Comparison of ENCODE assay signal across 34 cellular contexts in the genomic region with DNA sequence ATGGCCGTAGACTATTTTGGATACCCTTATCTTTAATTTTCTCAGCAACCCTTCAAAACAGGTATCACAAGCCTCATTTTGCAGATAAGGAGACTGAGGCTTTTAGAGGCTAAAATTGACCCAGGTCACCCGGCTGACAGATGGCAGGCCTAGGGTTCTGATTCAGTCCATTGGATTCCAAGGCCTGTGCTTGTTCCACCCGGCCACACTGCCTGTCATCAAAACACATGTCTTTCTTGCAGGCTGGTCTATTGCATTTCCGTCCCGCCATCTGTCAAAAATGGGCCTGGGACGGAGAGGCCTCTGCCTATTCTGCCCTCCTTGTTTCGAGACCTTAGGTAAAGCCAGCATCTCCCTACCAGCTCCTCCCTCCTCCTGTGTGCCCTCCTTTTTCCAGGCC. TPM values are rescaled to one million over a fixed set of nuclear protein-coding genes. Genes with fewer than 3 reads are reported as not detected.
DNase-seq lines count a peak whose midpoint lies in the region; ATAC-seq, FAIRE-seq and TF ChIP-seq lines count a peak whose summit lies in the region.
"Had no signal": no experiment of that assay in that cellular context is flagged by ENCODE, and none has a peak within 500 bp of the region (broad histone marks: within the 10 kb centered on the region; RNA-seq: fewer than 3 reads in every experiment).

No MANE protein-coding gene starts in this region.

- WGBS in trophoblast cell (ENCODE audit: extremely low coverage, insufficient coverage, insufficient read length), result no CpG with 5 or more reads among the region's 7 CpGs
- 95% methylated on average over 7 of the region's 7 CpGs for WGBS in suprapubic skin

- H3K27ac ChIP-seq in right atrium auricular region (peak overlapping the region; percentile 77 to 93), coronary artery (peak overlapping the region; percentile 95 to 98), trophoblast cell (ENCODE audit: low read depth, low read length) (no peak overlapping the region), uterus (peak overlapping the region; percentile 11 to 68), suprapubic skin (no peak overlapping the region)

- DNase-seq in right atrium auricular region (ENCODE audit: low spot score) (no peak), Right ventricle myocardium superior (no peak), coronary artery (ENCODE audit: low spot score) (no peak), trophoblast cell (peak; percentile 56 to 59), uterus (no peak), suprapubic skin (ENCODE audit: low spot score in 2 of 2) (no peak), NCI-H2081 (lab: John Stamatoyannopoulos, UW) (no peak), GM12891 (ENCODE audit: insufficient read length, low spot score) (no peak)
- DNase-seq: ACHN; activated CD4-positive, alpha-beta memory T cell treated with anti-CD3 and anti-CD28 coated beads for 36 hours; activated CD8-positive, alpha-beta memory T cell treated with anti-CD3 and anti-CD28 coated beads, Interleukin-2, amount 50 U/mL, for 4 hours; activated naive CD4-positive, alpha-beta T cell treated with anti-CD3 and anti-CD28 coated beads, Interleukin-2, amount 10 ng/mL, durations not matched to agents 7 days and 5 days; amniotic stem cell; endodermal cell; esophagus squamous epithelium; foreskin melanocyte; GDM1; hippocampal formation; NCI-H1092 treated with DMSO at 0.1 percent for 48 hours; NCI-H187; NCI-H524 treated with DMSO at 0.1 percent for 48 hours; NK-92 treated with Interleukin-12 subunit alpha and Interleukin-12 subunit beta, amount 100 ng/mL, for 24 hours; stimulated activated CD4-positive, alpha-beta T cell treated with anti-CD3 and anti-CD28 coated beads, Interleukin-15, amount 100 ng/mL, for 24 hours; stimulated activated naive B cell treated with anti-CD40 and anti-IgM and Interleukin-4, amounts not matched to agents 10 μg/mL and 1 μg/mL and 100 μg/mL, for 72 hours had no signal

- no peak overlapping the region for H2BK12ac ChIP-seq in trophoblast cell (ENCODE audit: low read length)

- no peak overlapping the region for H2AFZ ChIP-seq in trophoblast cell (ENCODE audit: insufficient read depth, low read length, poor library complexity)

- H3K27me3 ChIP-seq in right atrium auricular region (no peaks in the 10 kb centered on the region), trophoblast cell (ENCODE audit: insufficient read depth, low read length) (no peaks in the 10 kb centered on the region), uterus (no peaks in the 10 kb centered on the region), suprapubic skin (no peaks in the 10 kb centered on the region)
- H3K27me3 ChIP-seq: esophagus squamous epithelium, SJSA1, tibial nerve had no signal

- intact Hi-C loops in Right ventricle myocardium superior (cut with DNase I) (no loop called here), uterus (cut with DNase I; ENCODE audit: low total_unique reads) (no loop called here)

- TF ChIP-seq EP300 in suprapubic skin (IDR thresholded peaks at IDR 0.05), result no peak

- no peak overlapping the region for H3K23ac ChIP-seq in trophoblast cell (ENCODE audit: low read length)

- no peak for TF ChIP-seq CTCF in right atrium auricular region (IDR thresholded peaks at IDR 0.05)
- TF ChIP-seq CTCF in coronary artery (IDR thresholded peaks at IDR 0.05), result no peak
- TF ChIP-seq CTCF in uterus (IDR thresholded peaks at IDR 0.05), result no peak
- no peak for TF ChIP-seq CTCF in suprapubic skin (IDR thresholded peaks at IDR 0.05)

- H3K36me3 ChIP-seq in right atrium auricular region (peaks cover 18% of the 10 kb centered on the region), trophoblast cell (ENCODE audit: control insufficient read depth in 1 of 2, insufficient read depth in 2 of 2, low read length in 2 of 2) (peaks cover 0 to 8% of the 10 kb centered on the region in 2 experiments), uterus (no peaks in the 10 kb centered on the region), suprapubic skin (no peaks in the 10 kb centered on the region)

- H3K9me3 ChIP-seq in right atrium auricular region (no peaks in the 10 kb centered on the region), trophoblast cell (ENCODE audit: insufficient read depth, low read depth, low read length) (no peaks in the 10 kb centered on the region), uterus (no peaks in the 10 kb centered on the region), suprapubic skin (no peaks in the 10 kb centered on the region)
- H3K9me3 ChIP-seq: esophagus squamous epithelium, SJSA1, tibial nerve had no signal

- no peak overlapping the region for H3K4me3 ChIP-seq in right atrium auricular region
- no peak overlapping the region for H3K4me3 ChIP-seq in coronary artery
- no peak overlapping the region for H3K4me3 ChIP-seq in trophoblast cell (ENCODE audit: low read depth, low read length)
- H3K4me3 ChIP-seq in uterus, result no peak overlapping the region
- no peak overlapping the region for H3K4me3 ChIP-seq in suprapubic skin
- H3K4me3 ChIP-seq: esophagus squamous epithelium, SJSA1, tibial nerve had no signal

- no peak overlapping the region for H2BK120ac ChIP-seq in trophoblast cell (ENCODE audit: insufficient read depth, low read length, poor library complexity)

- H2BK5ac ChIP-seq in trophoblast cell (ENCODE audit: low read depth, low read length, poor library complexity), result no peak overlapping the region

- H3K4ac ChIP-seq in trophoblast cell (ENCODE audit: low read depth, low read length), result no peak overlapping the region

- H3K4me2 ChIP-seq in trophoblast cell (ENCODE audit: low read length), result no peak overlapping the region

- no peak overlapping the region for H4K91ac ChIP-seq in trophoblast cell (ENCODE audit: low read depth, low read length)

- no peak for TF ChIP-seq POLR2A in uterus (IDR thresholded peaks at IDR 0.05)
- no peak for TF ChIP-seq POLR2A in suprapubic skin (IDR thresholded peaks at IDR 0.05)
- no peak for TF ChIP-seq POLR2A in GM12891 (IDR thresholded peaks at IDR 0.05; ENCODE audit: low read depth, low read length)

- H3K79me2 ChIP-seq in trophoblast cell (ENCODE audit: control insufficient read depth, insufficient read depth, low read length, poor library complexity), result peaks cover 3% of the 10 kb centered on the region

- no peak overlapping the region for H4K12ac ChIP-seq in trophoblast cell (ENCODE audit: low read depth, low read length)

- peaks cover 53% of the 10 kb centered on the region for H3K79me1 ChIP-seq in trophoblast cell (ENCODE audit: low read length)

- ATAC-seq in Right ventricle myocardium superior (ENCODE audit: poor library complexity), result no peak
- ATAC-seq: sciatic nerve; stimulated activated naive B cell treated with anti-CD40 and anti-IgM and Interleukin-4, amounts not matched to agents 10 μg/mL and 1 μg/mL and 100 μg/mL, for 72 hours had no signal

- no peak overlapping the region for H3K18ac ChIP-seq in trophoblast cell (ENCODE audit: low read length)

- H4K8ac ChIP-seq in trophoblast cell (ENCODE audit: low read depth, low read length), result no peak overlapping the region

- no peak for FAIRE-seq in GM12891 (lab: Jason Lieb, UNC)
- FAIRE-seq: H1, TTC549 had no signal

- H3K14ac ChIP-seq in trophoblast cell (ENCODE audit: low read length), result no peak overlapping the region

- peak overlapping the region; percentile 3 for H2AK5ac ChIP-seq in trophoblast cell (ENCODE audit: low read length)

- H3K9ac ChIP-seq in trophoblast cell (ENCODE audit: low read length), result no peak overlapping the region

- H3K4me1 ChIP-seq in right atrium auricular region (peaks cover 0 to 90% of the 10 kb centered on the region in 2 donors), trophoblast cell (ENCODE audit: control insufficient read depth in 1 of 2, insufficient read depth in 2 of 2, low read length in 2 of 2) (peaks cover 59 to 71% of the 10 kb centered on the region in 2 experiments), uterus (peaks cover 0 to 16% of the 10 kb centered on the region in 2 donors), suprapubic skin (peaks cover 33% of the 10 kb centered on the region)

TF ChIP-seq in GM12891, 5 proteins besides CTCF, POLR2A, EP300 and RAD21:
- no peak for TF ChIP-seq SPI1 (IDR thresholded peaks at IDR 0.05; ENCODE audit: low read depth, low read length)
- TF ChIP-seq PAX5 (IDR thresholded peaks at IDR 0.05; ENCODE audit: insufficient read depth, low read length, severe bottlenecking), result no peak
- no peak for TF ChIP-seq POU2F2 (IDR thresholded peaks at IDR 0.05; ENCODE audit: low read depth, low read length)
- TF ChIP-seq POLR2AphosphoS5 (IDR thresholded peaks at IDR 0.05; ENCODE audit: low read depth, low read length), result no peak
- no peak for TF ChIP-seq TAF1 (IDR thresholded peaks at IDR 0.05; ENCODE audit: low read depth, low read length)
TF ChIP-seq in GM12891: peak in this region for 0.

RNA-seq across cellular contexts. Expression of a gene that starts 8.1 kb away (rescaled TPM):
- total RNA-seq in right atrium auricular region, result 10 to 100 TPM; 45.5 to 48.9 TPM
- 56.2 TPM for total RNA-seq in Right ventricle myocardium superior
- 35.8 and 37.5 TPM in 2 replicates for polyA plus RNA-seq in trophoblast cell (2013)
- total RNA-seq in uterus, result 10 to 100 TPM in 2 of 4 donors, 1 to 10 TPM in 2; 3.2 to 68.1 (median 8.9) TPM
- 1 to 10 TPM; 3.3 to 9.1 (median 6.1) TPM for total RNA-seq in suprapubic skin
- polyA plus RNA-seq in GM12891 (2012; ENCODE audit: low read depth, missing spikeins), result 3.0 TPM

RNA-seq across cellular contexts. Expression of a gene that starts 9.1 kb away (rescaled TPM):
- total RNA-seq in right atrium auricular region, result 10 to 100 TPM; 31.8 to 32.2 TPM
- total RNA-seq in Right ventricle myocardium superior, result 155 TPM
- polyA plus RNA-seq in trophoblast cell (2013), result 0.15 and 0.31 TPM in 2 replicates
- 10 to 100 TPM in 1 of 4 donors, 1 to 10 TPM in 3; 2.4 to 43.8 (median 6.6) TPM for total RNA-seq in uterus
- total RNA-seq in suprapubic skin, result 10 to 100 TPM in 2 of 4 donors, 1 to 10 TPM in 2; 6.1 to 47.9 (median 10.9) TPM
- 0.06 TPM for polyA plus RNA-seq in GM12891 (2012; ENCODE audit: low read depth, missing spikeins)

RNA-seq across cellular contexts. Expression of a gene that starts 19.2 kb away (rescaled TPM):
- total RNA-seq in right atrium auricular region, result not detected
- total RNA-seq in Right ventricle myocardium superior, result not detected
- polyA plus RNA-seq in trophoblast cell (2013), result not detected in 2 replicates
- total RNA-seq in uterus, result 1 to 10 TPM in 1 of 4 donors, not detected in 3; 1.8 TPM
- total RNA-seq in suprapubic skin, result not detected
- not detected for polyA plus RNA-seq in GM12891 (2012; ENCODE audit: low read depth, missing spikeins)
- total RNA-seq: activated CD4-positive, alpha-beta memory T cell treated with anti-CD3 and anti-CD28 coated beads for 36 hours; activated T-helper 1 cell treated with anti-CD3 and anti-CD28 coated beads, Interleukin-12 subunit alpha, Interleukin-12 subunit beta, Interleukin-2, Interleukin-4 antibody, amounts not matched to agents 30 ng/mL and 10 ng/mL and 1 ng/mL, durations not matched to agents 14 hours and 24 hours and 36 hours; endodermal cell; esophagus squamous epithelium; H1; mesothelial cell of epicardium; neural crest cell; sciatic nerve; SJSA1; T-helper 1 cell treated with Interleukin-12 subunit alpha and Interleukin-12 subunit beta and Interleukin-4 antibody, amounts not matched to agents 30 ng/mL and 1 ng/mL, for 36 hours; tibial nerve had no signal
- polyA plus RNA-seq: BJ, H1 had no signal

RNA-seq across cellular contexts. Expression of a gene that starts 23.9 kb away (rescaled TPM):
- total RNA-seq in right atrium auricular region, result 1 to 10 TPM; 1.9 to 8.4 TPM
- total RNA-seq in Right ventricle myocardium superior, result 7.7 TPM
- polyA plus RNA-seq in trophoblast cell (2013), result 1.1 and 1.5 TPM in 2 replicates
- 10 to 100 TPM in 2 of 4 donors, 1 to 10 TPM in 2; 3.5 to 19.0 (median 9.3) TPM for total RNA-seq in uterus
- 1 to 10 TPM in 3 of 4 donors, under 1 TPM in 1; 0.34 to 3.0 (median 2.0) TPM for total RNA-seq in suprapubic skin
- polyA plus RNA-seq in GM12891 (2012; ENCODE audit: low read depth, missing spikeins), result 22.2 TPM

RNA-seq across cellular contexts. Expression of a gene that starts 26.4 kb away (rescaled TPM):
- total RNA-seq in right atrium auricular region (under 1 TPM; 0.11 to 0.20 TPM), Right ventricle myocardium superior (5.9 TPM), uterus (under 1 TPM in 2 of 4 donors, not detected in 2; 0.14 to 0.85 TPM), suprapubic skin (under 1 TPM in 3 of 4 donors, not detected in 1; 0.04 to 0.21 (median 0.05) TPM)
- 0.34 and 0.35 TPM in 2 replicates for polyA plus RNA-seq in trophoblast cell (2013)
- polyA plus RNA-seq in GM12891 (2012; ENCODE audit: low read depth, missing spikeins), result 0.35 TPM

Comparison
In these comparisons a context has a peak if more than half of its experiments do, and no peak if none do; other contexts are left out.
1. DNase-seq: peak in trophoblast cell (2 of 2); none in right atrium auricular region (single experiment), Right ventricle myocardium superior (single experiment), coronary artery (single experiment), uterus (0 of 2), suprapubic skin (0 of 2), NCI-H2081 (0 of 2) and GM12891 (single experiment).
2. H3K27ac ChIP-seq: peak in right atrium auricular region (2 of 2), coronary artery (2 of 2) and uterus (2 of 2); none in trophoblast cell (single experiment) and suprapubic skin (single experiment).